8 cellular contexts compared by ENCODE assay signal in the genomic region with DNA sequence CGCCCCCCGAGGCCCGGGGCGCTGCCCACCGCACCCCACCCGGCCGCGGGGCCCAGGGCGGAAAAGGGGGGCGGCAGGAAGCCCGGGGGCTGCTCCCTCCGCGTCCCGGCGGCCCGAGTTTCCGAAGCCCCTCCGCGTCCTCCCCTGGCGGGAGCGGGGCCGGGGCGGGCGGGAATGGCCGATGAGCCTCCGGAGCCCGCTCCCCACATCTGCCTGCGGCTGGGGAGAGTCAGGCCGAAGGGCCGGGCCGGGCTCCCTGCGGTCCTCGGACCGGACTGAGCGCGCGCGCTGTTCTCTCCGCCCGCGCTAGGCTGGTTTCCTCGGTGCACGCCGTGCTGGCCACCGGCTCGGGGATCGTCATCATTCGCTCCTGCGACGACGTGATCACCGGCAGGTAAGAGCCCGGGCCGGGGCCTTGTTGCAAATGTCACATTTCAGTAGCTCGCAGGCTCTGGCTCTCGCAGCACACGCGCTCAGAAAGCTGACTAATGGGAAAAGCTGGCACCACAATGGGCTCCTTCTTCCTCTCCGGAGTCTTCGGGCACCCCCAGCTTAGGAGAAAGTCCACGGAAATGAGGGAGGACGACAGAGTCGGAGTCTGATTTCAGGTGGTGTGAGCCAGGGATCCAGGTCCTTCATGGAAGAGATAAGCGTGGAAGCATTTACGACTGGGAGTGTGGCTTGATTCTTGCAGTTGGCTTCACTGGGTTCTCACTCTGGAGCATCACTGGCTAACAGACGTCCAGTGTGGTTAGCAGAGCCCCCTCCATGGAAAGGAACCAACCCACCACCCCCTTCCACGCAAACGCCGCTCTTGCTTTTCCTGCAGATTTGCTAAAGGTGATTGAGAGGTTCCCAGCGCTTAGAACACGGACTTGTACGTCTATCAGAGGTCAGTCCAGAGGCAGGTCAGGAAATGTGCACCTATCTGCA. TPM values are rescaled to one million over a fixed set of nuclear protein-coding genes. Genes with fewer than 3 reads are reported as not detected.
DNase-seq lines count a peak whose midpoint lies in the region; ATAC-seq and TF ChIP-seq lines count a peak whose summit lies in the region.

No MANE protein-coding gene starts in this region.

- WGBS in ovary, 3 donors: 3 to 5% (median 3%) methylated on average over 38 to 72 of the region's 72 CpGs

- no peak for TF ChIP-seq EP300 in ovary (IDR thresholded peaks at IDR 0.05)

- DNase-seq in Daoy (ENCODE audit: low read depth) (peak; percentile 57), H7 (peak; percentile 80), NCI-H226 (peak; percentile 26), cardiac muscle cell (ENCODE audit: low read depth in 1 of 2, low spot score in 1 of 2) (peak; percentile 38 to 56), ovary (peak in 4 of 5 donors; percentile 26 to 51 (median 36)), SIG-M5 (lab: John Stamatoyannopoulos, UW) (no peak)
- peak; percentile 32 for DNase-seq in activated naive CD4-positive, alpha-beta T cell treated with Interleukin-2 at 50 U/mL for 16 hours

- H3K4me3 ChIP-seq in H7 (ENCODE audit: insufficient read depth, low read depth, low read length): peak overlapping the region; percentile 66
- H3K4me3 ChIP-seq in cardiac muscle cell: peak overlapping the region; percentile 96
- peak overlapping the region; percentile 84 for H3K4me3 ChIP-seq in ovary

- H3K4me1 ChIP-seq in cardiac muscle cell (ENCODE audit: low read depth) (peaks cover 8% of the 10 kb centered on the region), ovary (ENCODE audit: insufficient read depth) (peaks cover 2% of the 10 kb centered on the region)

- ATAC-seq in GM18870 (IDR thresholded peaks at IDR 0.05; ENCODE audit: unreplicated experiment): no peak

- peak overlapping the region; percentile 81 for H3K27ac ChIP-seq in cardiac muscle cell
- H3K27ac ChIP-seq in ovary: peak overlapping the region; percentile 37 to 67

- no peak for TF ChIP-seq POLR2A in ovary (IDR thresholded peaks at IDR 0.05)

- TF ChIP-seq CTCF in cardiac muscle cell (IDR thresholded peaks at IDR 0.05; ENCODE audit: low read depth, low read length) (no peak), ovary (IDR thresholded peaks at IDR 0.05) (no peak)

- H3K27me3 ChIP-seq in H7 (ENCODE audit: control insufficient read depth, insufficient read depth, low read length): peaks cover 3% of the 10 kb centered on the region
- H3K27me3 ChIP-seq in cardiac muscle cell: no peaks in the 10 kb centered on the region
- no peaks in the 10 kb centered on the region for H3K27me3 ChIP-seq in ovary

- intact Hi-C loops in ovary (cut with DNase I): no loop called here

- H3K36me3 ChIP-seq in H7 (replicated peaks; ENCODE audit: control insufficient read depth, insufficient read depth, low read length): peaks cover 1% of the 10 kb centered on the region; the same call in 1 of the 2 replicates
- no peaks in the 10 kb centered on the region for H3K36me3 ChIP-seq in cardiac muscle cell
- H3K36me3 ChIP-seq in ovary: no peaks in the 10 kb centered on the region

- H3K9me3 ChIP-seq in cardiac muscle cell (ENCODE audit: low read depth): no peaks in the 10 kb centered on the region
- no peaks in the 10 kb centered on the region for H3K9me3 ChIP-seq in ovary

RNA-seq across cellular contexts. Expression of gene TLCD3A, which starts 0.7 kb away (rescaled TPM):
- 18.7 and 21.0 TPM in 2 replicates for total RNA-seq in Daoy (2014; rRNA removed; shearing (Covaris generic))
- total RNA-seq in H7 (2014; rRNA removed; shearing (Covaris generic)): 11.0 and 12.4 TPM in 2 replicates
- total RNA-seq in cardiac muscle cell: 15.4 and 16.4 TPM in 2 replicates
- polyA plus RNA-seq in cardiac muscle cell: 20.3 and 27.0 TPM in 2 replicates
- total RNA-seq in ovary: 10 to 100 TPM in 5 of 7 donors, 1 to 10 TPM in 2; 3.0 to 17.8 (median 13.1) TPM
- polyA plus RNA-seq in ovary: 10 to 100 TPM in 1 of 2 donors, 1 to 10 TPM in 1; 5.5 to 14.8 TPM

RNA-seq across cellular contexts. Expression of gene VPS53, which starts 18.4 kb away (rescaled TPM):
- total RNA-seq in Daoy (2014; rRNA removed; shearing (Covaris generic)): 12.2 and 15.7 TPM in 2 replicates
- 7.9 and 9.6 TPM in 2 replicates for total RNA-seq in H7 (2014; rRNA removed; shearing (Covaris generic))
- total RNA-seq in cardiac muscle cell (10.5 and 18.4 TPM in 2 replicates), ovary (10 to 100 TPM in 6 of 7 donors, 1 to 10 TPM in 1; 9.3 to 82.1 (median 58.2) TPM)
- polyA plus RNA-seq in cardiac muscle cell (18.6 and 25.5 TPM in 2 replicates), ovary (10 to 100 TPM in 1 of 2 donors, 1 to 10 TPM in 1; 9.1 to 18.8 TPM)

RNA-seq across cellular contexts. Expression of gene GEMIN4, which starts 19.0 kb away (rescaled TPM):
- 10.7 and 14.3 TPM in 2 replicates for total RNA-seq in Daoy (2014; rRNA removed; shearing (Covaris generic))
- 21.4 and 29.4 TPM in 2 replicates for total RNA-seq in H7 (2014; rRNA removed; shearing (Covaris generic))
- 16.4 and 24.8 TPM in 2 replicates for total RNA-seq in cardiac muscle cell
- 23.7 and 42.6 TPM in 2 replicates for polyA plus RNA-seq in cardiac muscle cell
- total RNA-seq in ovary: 10 to 100 TPM; 10.9 to 31.3 (median 24.4) TPM
- polyA plus RNA-seq in ovary: 10 to 100 TPM; 10.9 to 13.9 TPM

RNA-seq across cellular contexts. Expression of gene GLOD4, which starts 49.0 kb away (rescaled TPM):
- 81.6 and 96.4 TPM in 2 replicates for total RNA-seq in Daoy (2014; rRNA removed; shearing (Covaris generic))
- total RNA-seq in H7 (2014; rRNA removed; shearing (Covaris generic)): 55.9 and 60.8 TPM in 2 replicates
- total RNA-seq in cardiac muscle cell: 85.3 and 151 TPM in 2 replicates
- 76.8 and 83.7 TPM in 2 replicates for polyA plus RNA-seq in cardiac muscle cell
- 10 to 100 TPM; 22.1 to 66.7 (median 46.0) TPM for total RNA-seq in ovary
- 10 to 100 TPM; 34.9 to 90.6 TPM for polyA plus RNA-seq in ovary

RNA-seq across cellular contexts. Expression of gene MRM3, which starts 49.1 kb away (rescaled TPM):
- total RNA-seq in Daoy (2014; rRNA removed; shearing (Covaris generic)): 31.9 and 35.0 TPM in 2 replicates
- 58.9 and 61.5 TPM in 2 replicates for total RNA-seq in H7 (2014; rRNA removed; shearing (Covaris generic))
- total RNA-seq in cardiac muscle cell (24.8 and 26.4 TPM in 2 replicates), ovary (10 to 100 TPM; 10.1 to 16.7 (median 14.0) TPM)
- polyA plus RNA-seq in cardiac muscle cell (28.1 and 35.7 TPM in 2 replicates), ovary (10 to 100 TPM; 12.8 to 13.9 TPM)
